8 cellular contexts compared by ENCODE assay signal in genomic region chr17:58085039-58085715, GRCh38. TPM values are rescaled to one million over a fixed set of nuclear protein-coding genes. Genes with fewer than 3 reads are reported as not detected.
DNase-seq lines count a peak whose midpoint lies in the region; ATAC-seq and TF ChIP-seq lines count a peak whose summit lies in the region.

No MANE protein-coding gene starts in this region.

- H4K8ac ChIP-seq in H9 (replicated peaks; ENCODE audit: insufficient read length, low read depth, low read length), result no peak overlapping the region

- POLR2A ChIA-PET in WTC11 (lab: Charles Lee), result interaction anchor here (1.5 kb wide), 1 partner anchor 78 kb away, joined by 7 read pairs; the partner anchor contains the start of gene SRSF1

- peak; percentile 24 for DNase-seq in H9
- DNase-seq in WTC11 (ENCODE audit: low spot score), result no peak
- DNase-seq in glutamatergic neuron, result no peak
- no peak for DNase-seq in stimulated activated naive CD4-positive, alpha-beta T cell treated with Interleukin-2 at 50 U/mL for 16 hours (lab: John Stamatoyannopoulos, UW)
- no peak for DNase-seq in NCI-H526 treated with DMSO at 0.1 percent for 48 hours (lab: John Stamatoyannopoulos, UW)
- DNase-seq in activated CD4-positive, alpha-beta T cell treated with anti-CD3 and anti-CD28 coated beads, Interleukin-2, amount 50 U/mL, for 48 hours, result no peak

- H2BK120ac ChIP-seq in H9 (ENCODE audit: low read depth, low read length, poor library complexity, severe bottlenecking), result no peak overlapping the region

- H4K91ac ChIP-seq in H9 (ENCODE audit: insufficient read length, low read depth, low read length), result no peak overlapping the region

- H3K27ac Mint-ChIP-seq in H9 (peak overlapping the region in 1 of 3 experiments; percentile 70; a peak in 1 of 7 replicates), WTC11 (no peak overlapping the region), glutamatergic neuron (ENCODE audit: unreplicated experiment) (peak overlapping the region; percentile 4)

- H4K20me1 ChIP-seq in H9 (ENCODE audit: control insufficient read depth, insufficient read depth, insufficient read length), result peaks cover 3% of the 10 kb centered on the region

- no peak for ATAC-seq in WTC11
- no peak for ATAC-seq in HG03139 (IDR thresholded peaks at IDR 0.05; ENCODE audit: unreplicated experiment)

- no peaks in the 10 kb centered on the region for H3K27me3 ChIP-seq in H9 (ENCODE audit: insufficient read depth, low read length)

- no peak overlapping the region for H3T11ph ChIP-seq in H9 (ENCODE audit: low read length)

- H2BK5ac ChIP-seq in H9 (ENCODE audit: insufficient read length, low read length), result no peak overlapping the region

- H3K18ac ChIP-seq in H9 (ENCODE audit: insufficient read length, low read depth, low read length), result no peak overlapping the region

- no peak for TF ChIP-seq CTCF in H9 (conservative IDR thresholded peaks at IDR 0.05)
- TF ChIP-seq CTCF in WTC11 (IDR thresholded peaks at IDR 0.05), result no peak
- no peak for TF ChIP-seq CTCF in glutamatergic neuron (IDR thresholded peaks at IDR 0.05; ENCODE audit: partially characterized antibody, unreplicated experiment)

- H3K4me1 Mint-ChIP-seq in H9 (peaks cover 41 to 45% of the 10 kb centered on the region in 2 experiments), WTC11 (peaks cover 34% of the 10 kb centered on the region), glutamatergic neuron (ENCODE audit: low read depth, unreplicated experiment) (peaks cover 62% of the 10 kb centered on the region)

- no peaks in the 10 kb centered on the region for H3K27me3 Mint-ChIP-seq in H9 (ENCODE audit: low read depth)
- H3K27me3 Mint-ChIP-seq in WTC11 (ENCODE audit: low read depth), result no peaks in the 10 kb centered on the region
- H3K27me3 Mint-ChIP-seq in glutamatergic neuron (ENCODE audit: unreplicated experiment), result peaks cover 8% of the 10 kb centered on the region

- H3K4me2 ChIP-seq in H9 (ENCODE audit: insufficient read depth, insufficient read length, low read length), result peak overlapping the region; percentile 64

- peaks cover 3% of the 10 kb centered on the region for H3K23me2 ChIP-seq in H9 (ENCODE audit: insufficient read length, low read depth, low read length, poor library complexity, severe bottlenecking)

- H4K5ac ChIP-seq in H9 (ENCODE audit: insufficient read length, low read depth, low read length), result no peak overlapping the region

- no peak overlapping the region for H2BK15ac ChIP-seq in H9 (ENCODE audit: low read depth, low read length)

- peaks cover 6% of the 10 kb centered on the region for H3K79me1 ChIP-seq in H9 (ENCODE audit: insufficient read depth, low read depth, low read length, poor library complexity, severe bottlenecking)

- peaks cover 28 to 55% (median 49%) of the 10 kb centered on the region in 3 experiments; a peak in 6 of 7 replicates for H3K36me3 Mint-ChIP-seq in H9 (ENCODE audit: insufficient read depth in 1 of 3, low read depth in 3 of 3)
- H3K36me3 Mint-ChIP-seq in WTC11, result peaks cover 38% of the 10 kb centered on the region
- peaks cover 8% of the 10 kb centered on the region for H3K36me3 Mint-ChIP-seq in glutamatergic neuron (ENCODE audit: unreplicated experiment)

- no peak overlapping the region for H2AFZ ChIP-seq in H9 (ENCODE audit: low read length)

- H3K4me3 ChIP-seq in skin epidermis, result peak overlapping the region in 6 of 7 experiments; percentile 87 to 100 (median 96)

- no peak overlapping the region for H2BK20ac ChIP-seq in H9 (ENCODE audit: low read depth, low read length, poor library complexity, severe bottlenecking)

- no peak overlapping the region for H2AK5ac ChIP-seq in H9 (ENCODE audit: insufficient read length, low read length)

- peaks cover 34% of the 10 kb centered on the region; the same call in 1 of the 2 replicates for H3K79me2 ChIP-seq in H9 (ENCODE audit: insufficient read depth, low read length)

- H3K56ac ChIP-seq in H9 (ENCODE audit: insufficient read length, low read depth, low read length), result no peak overlapping the region

- H3K14ac ChIP-seq in H9 (ENCODE audit: insufficient read depth, low read length), result no peak overlapping the region

- CTCF ChIA-PET in WTC11 (lab: Charles Lee), result interaction anchor here (0.5 to 0.6 kb wide), 2 partner anchors 86 to 92 kb away, joined by 3 read pairs; no protein-coding TSS in a partner anchor

- H3K4ac ChIP-seq in H9 (ENCODE audit: low read depth, low read length), result no peak overlapping the region

- no peak overlapping the region for H3K27ac ChIP-seq in H9 (ENCODE audit: insufficient read length, low read depth, low read length)
- peak overlapping the region in 1 of 21 experiments; percentile 91 for H3K27ac ChIP-seq in skin epidermis

- peaks cover 3% of the 10 kb centered on the region; the same call in 1 of the 2 replicates for H3K4me1 ChIP-seq in H9 (ENCODE audit: insufficient read depth, low read length)

- H2BK12ac ChIP-seq in H9 (ENCODE audit: insufficient read length, low read depth, low read length), result no peak overlapping the region

- H3K4me3 Mint-ChIP-seq in H9, result peak overlapping the region; percentile 87 to 94
- peak overlapping the region; percentile 86 for H3K4me3 Mint-ChIP-seq in WTC11
- peak overlapping the region; percentile 88 for H3K4me3 Mint-ChIP-seq in glutamatergic neuron (ENCODE audit: unreplicated experiment)

- no peaks in the 10 kb centered on the region for H3K9me3 ChIP-seq in H9 (ENCODE audit: control insufficient read depth, low read depth, low read length)

- no CpG with 5 or more reads among the region's 8 CpGs for WGBS in H9 (ENCODE audit: extremely low coverage, insufficient read length, low lambda C conversion rate)

- H3K9me3 Mint-ChIP-seq in H9, result no peaks in the 10 kb centered on the region; a peak in 1 of 5 replicates
- H3K9me3 Mint-ChIP-seq in WTC11, result no peaks in the 10 kb centered on the region
- peaks cover 6% of the 10 kb centered on the region for H3K9me3 Mint-ChIP-seq in glutamatergic neuron (ENCODE audit: unreplicated experiment)

- H3K9ac ChIP-seq in H9 (ENCODE audit: extremely low read depth, insufficient read length, low read length), result no peak overlapping the region

- no peak overlapping the region for H3K23ac ChIP-seq in H9 (ENCODE audit: insufficient read length, low read depth, low read length)

TF ChIP-seq in WTC11, 78 proteins besides CTCF, POLR2A, EP300 and RAD21 (continues in another document):
- no peak for TF ChIP-seq ZNF423 (CRISPR knock-in tag; IDR thresholded peaks at IDR 0.05)
- no peak for TF ChIP-seq E2F5 (CRISPR knock-in tag; IDR thresholded peaks at IDR 0.05)
- TF ChIP-seq SP1 (CRISPR knock-in tag; conservative IDR thresholded peaks at IDR 0.05), result no peak
- no peak for TF ChIP-seq FOXP4 (CRISPR knock-in tag; IDR thresholded peaks at IDR 0.05)
- no peak for TF ChIP-seq AFF4 (CRISPR knock-in tag; IDR thresholded peaks at IDR 0.05; ENCODE audit: borderline replicate concordance)
- TF ChIP-seq ZNF396 (CRISPR knock-in tag; IDR thresholded peaks at IDR 0.05; ENCODE audit: borderline replicate concordance), result no peak

RNA-seq across cellular contexts. Expression of gene DYNLL2, which starts 2.0 kb away (rescaled TPM):
- total RNA-seq in H9 (2021) (38.7 and 39.3 TPM in 2 replicates), WTC11 (2021) (32.1 to 34.6 TPM (median 32.2 TPM) in 3 replicates), glutamatergic neuron (ENCODE audit: unreplicated experiment) (80.4 TPM)
